In genomic region chr9:33168941-33169544, GRCh38 we compare ENCODE assay signal across 12 cellular contexts. TPM values are rescaled to one million over a fixed set of nuclear protein-coding genes. Genes with fewer than 3 reads are reported as not detected.
A peak's percentile ranks its signal among the peaks of the same experiment; 100 is the strongest.
DNase-seq lines count a peak whose midpoint lies in the region; ATAC-seq and TF ChIP-seq lines count a peak whose summit lies in the region.
"Had no signal": no experiment of that assay in that cellular context is flagged by ENCODE, and none has a peak within 500 bp of the region (broad histone marks: within the 10 kb centered on the region; RNA-seq: fewer than 3 reads in every experiment).

No MANE protein-coding gene starts in this region.

- TF ChIP-seq CTCF in activated B cell treated with CpG ODN at 0.5 μM for 24 hours (IDR thresholded peaks at IDR 0.05), result no peak

- POLR2A ChIA-PET in activated B cell treated with CpG ODN at 0.5 μM for 24 hours (lab: Charles Lee), result interaction anchor here (0.5 to 18.9 kb wide), 10 partner anchors 12 to 617 kb away, joined by 3 to 593 read pairs (median 28); no protein-coding TSS in a partner anchor

- intact Hi-C loops in activated CD4-positive, alpha-beta T cell treated with anti-CD3 and anti-CD28 coated beads, Interleukin-2, amount 10 ng/mL, durations not matched to agents 24 days and 14 days (cut with micrococcal nuclease), result loop anchor here (5.0 kb wide), 1 partner anchor 278 kb away; the partner anchor contains the start of gene AQP3
- intact Hi-C loops in activated B cell treated with CpG ODN at 0.5 μM for 24 hours (cut with micrococcal nuclease), result loop anchor here (10.0 kb wide), 1 partner anchor 614 kb away; the partner anchor contains the start of genes SMIM27 and TOPORS

- no peaks in the 10 kb centered on the region for H3K9me3 Mint-ChIP-seq in activated CD4-positive, alpha-beta T cell treated with anti-CD3 and anti-CD28 coated beads, Interleukin-2, amount 10 ng/mL, durations not matched to agents 24 days and 14 days
- H3K9me3 Mint-ChIP-seq in activated B cell treated with CpG ODN at 0.5 μM for 24 hours (no peaks in the 10 kb centered on the region), immature natural killer cell (no peaks in the 10 kb centered on the region)
- no peaks in the 10 kb centered on the region for H3K9me3 Mint-ChIP-seq in stimulated activated naive B cell treated with anti-CD40 and anti-IgM and Interleukin-4, amounts not matched to agents 10 μg/mL and 1 μg/mL and 100 μg/mL, for 72 hours

- peak overlapping the region; percentile 98 for H3K27ac Mint-ChIP-seq in activated CD4-positive, alpha-beta T cell treated with anti-CD3 and anti-CD28 coated beads, Interleukin-2, amount 10 ng/mL, durations not matched to agents 24 days and 14 days
- H3K27ac Mint-ChIP-seq in activated B cell treated with CpG ODN at 0.5 μM for 24 hours (peak overlapping the region; percentile 98), immature natural killer cell (peak overlapping the region; percentile 92 to 100 (median 98))
- peak overlapping the region; percentile 73 for H3K27ac Mint-ChIP-seq in stimulated activated naive B cell treated with anti-CD40 and anti-IgM and Interleukin-4, amounts not matched to agents 10 μg/mL and 1 μg/mL and 100 μg/mL, for 72 hours

- CTCF ChIA-PET in activated B cell treated with CpG ODN at 0.5 μM for 24 hours (lab: Charles Lee), result interaction anchor here (0.6 to 1.9 kb wide), 6 partner anchors 8 to 597 kb away, joined by 3 to 25 read pairs (median 3); no protein-coding TSS in a partner anchor

- no peak for DNase-seq in activated CD4-positive, alpha-beta T cell treated with anti-CD3 and anti-CD28 coated beads, Interleukin-2, amount 10 ng/mL, durations not matched to agents 24 days and 14 days
- no peak for DNase-seq in activated CD4-positive, alpha-beta T cell treated with anti-CD3 and anti-CD28 coated beads, Interleukin-2, amount 50 U/mL, for 48 hours
- DNase-seq in activated B cell treated with CpG ODN at 0.5 μM for 24 hours, result no peak
- DNase-seq in immature natural killer cell, result no peak
- no peak for DNase-seq in stimulated activated naive B cell treated with anti-CD40 and anti-IgM and Interleukin-4, amounts not matched to agents 10 μg/mL and 1 μg/mL and 100 μg/mL, for 72 hours
- DNase-seq in NCI-H748 (lab: John Stamatoyannopoulos, UW; ENCODE audit: unreplicated experiment), result no peak
- no peak for DNase-seq in substantia nigra (lab: John Stamatoyannopoulos, UW)
- DNase-seq: activated CD4-positive, CD25-positive, alpha-beta regulatory T cell treated with anti-CD3 and anti-CD28 coated beads, Interleukin-2, amount 50 U/mL, for 72 hours; colonic mucosa; NCI-H69; SHP77 had no signal

- H3K4me3 Mint-ChIP-seq in activated CD4-positive, alpha-beta T cell treated with anti-CD3 and anti-CD28 coated beads, Interleukin-2, amount 10 ng/mL, durations not matched to agents 24 days and 14 days, result peak overlapping the region; percentile 95
- peak overlapping the region; percentile 93 for H3K4me3 Mint-ChIP-seq in activated B cell treated with CpG ODN at 0.5 μM for 24 hours
- H3K4me3 Mint-ChIP-seq in immature natural killer cell, result peak overlapping the region in 4 of 5 donors; percentile 30 to 90 (median 86)
- H3K4me3 Mint-ChIP-seq in stimulated activated naive B cell treated with anti-CD40 and anti-IgM and Interleukin-4, amounts not matched to agents 10 μg/mL and 1 μg/mL and 100 μg/mL, for 72 hours, result peak overlapping the region; percentile 44 to 99

- H3K36me3 Mint-ChIP-seq in activated CD4-positive, alpha-beta T cell treated with anti-CD3 and anti-CD28 coated beads, Interleukin-2, amount 10 ng/mL, durations not matched to agents 24 days and 14 days (ENCODE audit: low read depth), result peaks cover 19% of the 10 kb centered on the region
- peaks cover 21% of the 10 kb centered on the region for H3K36me3 Mint-ChIP-seq in activated B cell treated with CpG ODN at 0.5 μM for 24 hours (ENCODE audit: low read depth)
- peaks cover 0 to 3% (median 0%) of the 10 kb centered on the region in 3 donors for H3K36me3 Mint-ChIP-seq in immature natural killer cell
- H3K36me3 Mint-ChIP-seq in stimulated activated naive B cell treated with anti-CD40 and anti-IgM and Interleukin-4, amounts not matched to agents 10 μg/mL and 1 μg/mL and 100 μg/mL, for 72 hours, result peaks cover 17 to 21% of the 10 kb centered on the region in 2 donors

- no peaks in the 10 kb centered on the region for H3K27me3 Mint-ChIP-seq in activated CD4-positive, alpha-beta T cell treated with anti-CD3 and anti-CD28 coated beads, Interleukin-2, amount 10 ng/mL, durations not matched to agents 24 days and 14 days
- H3K27me3 Mint-ChIP-seq in activated B cell treated with CpG ODN at 0.5 μM for 24 hours, result no peaks in the 10 kb centered on the region
- peaks cover 23 to 28% (median 24%) of the 10 kb centered on the region in 3 donors for H3K27me3 Mint-ChIP-seq in immature natural killer cell (ENCODE audit: low read depth in 3 of 3)
- H3K27me3 Mint-ChIP-seq in stimulated activated naive B cell treated with anti-CD40 and anti-IgM and Interleukin-4, amounts not matched to agents 10 μg/mL and 1 μg/mL and 100 μg/mL, for 72 hours, result no peaks in the 10 kb centered on the region

- H3K27ac ChIP-seq in substantia nigra (ENCODE audit: low read depth, low read length, poor library complexity, severe bottlenecking), result no peak overlapping the region

- H3K4me1 Mint-ChIP-seq in activated CD4-positive, alpha-beta T cell treated with anti-CD3 and anti-CD28 coated beads, Interleukin-2, amount 10 ng/mL, durations not matched to agents 24 days and 14 days, result peaks cover 51% of the 10 kb centered on the region
- H3K4me1 Mint-ChIP-seq in activated B cell treated with CpG ODN at 0.5 μM for 24 hours (peaks cover 44% of the 10 kb centered on the region), immature natural killer cell (peaks cover 42 to 44% of the 10 kb centered on the region in 2 donors)
- H3K4me1 Mint-ChIP-seq in stimulated activated naive B cell treated with anti-CD40 and anti-IgM and Interleukin-4, amounts not matched to agents 10 μg/mL and 1 μg/mL and 100 μg/mL, for 72 hours, result peaks cover 41 to 59% of the 10 kb centered on the region in 2 donors

- ATAC-seq in activated B cell treated with CpG ODN at 0.5 μM for 24 hours (ENCODE audit: low read depth) (no peak), GM18511 (IDR thresholded peaks at IDR 0.05; ENCODE audit: unreplicated experiment) (no peak)
- no peak for ATAC-seq in stimulated activated naive B cell treated with anti-CD40 and anti-IgM and Interleukin-4, amounts not matched to agents 10 μg/mL and 1 μg/mL and 100 μg/mL, for 72 hours (replicated peaks)

RNA-seq across cellular contexts. Expression of gene B4GALT1, which starts 1.9 kb away (rescaled TPM):
- total RNA-seq in activated CD4-positive, alpha-beta T cell treated with anti-CD3 and anti-CD28 coated beads, Interleukin-2, amount 10 ng/mL, durations not matched to agents 24 days and 14 days, result 53.8 and 55.7 TPM in 2 replicates
- 111 and 118 TPM in 2 replicates for total RNA-seq in activated B cell treated with CpG ODN at 0.5 μM for 24 hours
- polyA plus RNA-seq in immature natural killer cell, result 10 to 100 TPM; 21.7 to 49.2 (median 44.2) TPM
